ENCODE assay signal across 1 cellular context in the genomic region with DNA sequence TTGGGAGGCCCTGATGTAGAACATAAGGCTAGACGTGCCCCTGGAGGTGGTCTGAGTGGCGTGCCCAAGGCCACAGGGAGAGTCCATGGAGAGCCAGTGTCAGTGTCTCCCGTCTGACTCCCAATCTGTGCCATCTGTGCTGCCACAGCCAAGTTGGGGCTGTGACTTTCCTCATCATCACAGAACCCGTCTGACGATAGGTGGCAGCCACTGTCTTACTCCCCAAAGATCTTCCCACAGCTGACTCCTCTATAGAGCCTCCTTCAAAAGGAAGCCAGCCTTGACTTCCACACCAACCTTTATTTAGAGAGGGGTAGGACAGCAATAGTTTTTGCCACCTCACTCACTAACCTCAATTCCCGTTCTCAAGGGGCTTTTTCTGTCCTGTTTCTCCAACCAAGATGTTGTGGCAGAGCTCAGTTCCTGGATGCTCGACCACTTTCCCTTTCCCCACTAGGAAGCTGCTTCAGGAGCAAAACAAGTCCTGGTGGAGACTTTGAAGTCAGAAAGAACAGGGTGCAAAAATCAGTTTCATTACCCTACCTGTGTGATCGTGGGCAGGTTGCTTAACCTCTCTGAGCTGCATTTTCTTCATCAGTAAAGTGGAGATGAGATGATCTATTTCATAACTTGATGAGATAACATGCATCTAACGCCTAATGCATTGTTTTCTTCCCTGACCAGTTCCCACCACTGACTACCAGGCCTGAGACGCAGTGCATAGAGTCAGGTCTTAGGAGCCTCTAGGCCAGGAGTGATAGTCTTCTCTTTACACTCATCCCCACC.
TF ChIP-seq lines count a peak whose summit lies in the region.

No MANE protein-coding gene starts in this region.

TF ChIP-seq in K562, 482 proteins besides CTCF, POLR2A, EP300 and RAD21 (continued from another document):
- TF ChIP-seq SREBF2 (CRISPR knock-in tag; IDR thresholded peaks at IDR 0.05) (no peak), YBX1 (IDR thresholded peaks at IDR 0.05) (no peak), RB1 (IDR thresholded peaks at IDR 0.05; ENCODE audit: low read depth) (no peak), ETV5 (CRISPR knock-in tag; IDR thresholded peaks at IDR 0.05; ENCODE audit: low read depth) (no peak), ZFP36 (IDR thresholded peaks at IDR 0.05; ENCODE audit: low read depth, low read length, partially characterized antibody) (peak; percentile 76), ZNF146 (CRISPR knock-in tag; IDR thresholded peaks at IDR 0.05; ENCODE audit: unreplicated experiment) (no peak), RBM25 (IDR thresholded peaks at IDR 0.05; ENCODE audit: low read depth, low read length, severe bottlenecking) (peak; percentile 75), ZNF57 (CRISPR knock-in tag; IDR thresholded peaks at IDR 0.05) (no peak), MEF2A (IDR thresholded peaks at IDR 0.05; ENCODE audit: control insufficient read depth, low read depth, low read length) (no peak), PPARD (CRISPR knock-in tag; IDR thresholded peaks at IDR 0.05) (no peak)
- TF ChIP-seq, protein P1, sequence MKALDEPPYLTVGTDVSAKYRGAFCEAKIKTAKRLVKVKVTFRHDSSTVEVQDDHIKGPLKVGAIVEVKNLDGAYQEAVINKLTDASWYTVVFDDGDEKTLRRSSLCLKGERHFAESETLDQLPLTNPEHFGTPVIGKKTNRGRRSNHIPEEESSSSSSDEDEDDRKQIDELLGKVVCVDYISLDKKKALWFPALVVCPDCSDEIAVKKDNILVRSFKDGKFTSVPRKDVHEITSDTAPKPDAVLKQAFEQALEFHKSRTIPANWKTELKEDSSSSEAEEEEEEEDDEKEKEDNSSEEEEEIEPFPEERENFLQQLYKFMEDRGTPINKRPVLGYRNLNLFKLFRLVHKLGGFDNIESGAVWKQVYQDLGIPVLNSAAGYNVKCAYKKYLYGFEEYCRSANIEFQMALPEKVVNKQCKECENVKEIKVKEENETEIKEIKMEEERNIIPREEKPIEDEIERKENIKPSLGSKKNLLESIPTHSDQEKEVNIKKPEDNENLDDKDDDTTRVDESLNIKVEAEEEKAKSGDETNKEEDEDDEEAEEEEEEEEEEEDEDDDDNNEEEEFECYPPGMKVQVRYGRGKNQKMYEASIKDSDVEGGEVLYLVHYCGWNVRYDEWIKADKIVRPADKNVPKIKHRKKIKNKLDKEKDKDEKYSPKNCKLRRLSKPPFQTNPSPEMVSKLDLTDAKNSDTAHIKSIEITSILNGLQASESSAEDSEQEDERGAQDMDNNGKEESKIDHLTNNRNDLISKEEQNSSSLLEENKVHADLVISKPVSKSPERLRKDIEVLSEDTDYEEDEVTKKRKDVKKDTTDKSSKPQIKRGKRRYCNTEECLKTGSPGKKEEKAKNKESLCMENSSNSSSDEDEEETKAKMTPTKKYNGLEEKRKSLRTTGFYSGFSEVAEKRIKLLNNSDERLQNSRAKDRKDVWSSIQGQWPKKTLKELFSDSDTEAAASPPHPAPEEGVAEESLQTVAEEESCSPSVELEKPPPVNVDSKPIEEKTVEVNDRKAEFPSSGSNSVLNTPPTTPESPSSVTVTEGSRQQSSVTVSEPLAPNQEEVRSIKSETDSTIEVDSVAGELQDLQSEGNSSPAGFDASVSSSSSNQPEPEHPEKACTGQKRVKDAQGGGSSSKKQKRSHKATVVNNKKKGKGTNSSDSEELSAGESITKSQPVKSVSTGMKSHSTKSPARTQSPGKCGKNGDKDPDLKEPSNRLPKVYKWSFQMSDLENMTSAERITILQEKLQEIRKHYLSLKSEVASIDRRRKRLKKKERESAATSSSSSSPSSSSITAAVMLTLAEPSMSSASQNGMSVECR (CRISPR knock-in tag; IDR thresholded peaks at IDR 0.05): no peak
- TF ChIP-seq, protein P2, sequence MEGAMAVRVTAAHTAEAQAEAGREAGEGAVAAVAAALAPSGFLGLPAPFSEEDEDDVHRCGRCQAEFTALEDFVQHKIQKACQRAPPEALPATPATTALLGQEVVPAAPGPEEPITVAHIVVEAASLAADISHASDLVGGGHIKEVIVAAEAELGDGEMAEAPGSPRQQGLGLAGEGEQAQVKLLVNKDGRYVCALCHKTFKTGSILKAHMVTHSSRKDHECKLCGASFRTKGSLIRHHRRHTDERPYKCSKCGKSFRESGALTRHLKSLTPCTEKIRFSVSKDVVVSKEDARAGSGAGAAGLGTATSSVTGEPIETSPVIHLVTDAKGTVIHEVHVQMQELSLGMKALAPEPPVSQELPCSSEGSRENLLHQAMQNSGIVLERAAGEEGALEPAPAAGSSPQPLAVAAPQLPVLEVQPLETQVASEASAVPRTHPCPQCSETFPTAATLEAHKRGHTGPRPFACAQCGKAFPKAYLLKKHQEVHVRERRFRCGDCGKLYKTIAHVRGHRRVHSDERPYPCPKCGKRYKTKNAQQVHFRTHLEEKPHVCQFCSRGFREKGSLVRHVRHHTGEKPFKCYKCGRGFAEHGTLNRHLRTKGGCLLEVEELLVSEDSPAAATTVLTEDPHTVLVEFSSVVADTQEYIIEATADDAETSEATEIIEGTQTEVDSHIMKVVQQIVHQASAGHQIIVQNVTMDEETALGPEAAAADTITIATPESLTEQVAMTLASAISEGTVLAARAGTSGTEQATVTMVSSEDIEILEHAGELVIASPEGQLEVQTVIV (CRISPR knock-in tag; IDR thresholded peaks at IDR 0.05; ENCODE audit: borderline replicate concordance): no peak
TF ChIP-seq in K562: peak in this region for 3.
